ENCODE assay signal across 8 cellular contexts in the genomic region with DNA sequence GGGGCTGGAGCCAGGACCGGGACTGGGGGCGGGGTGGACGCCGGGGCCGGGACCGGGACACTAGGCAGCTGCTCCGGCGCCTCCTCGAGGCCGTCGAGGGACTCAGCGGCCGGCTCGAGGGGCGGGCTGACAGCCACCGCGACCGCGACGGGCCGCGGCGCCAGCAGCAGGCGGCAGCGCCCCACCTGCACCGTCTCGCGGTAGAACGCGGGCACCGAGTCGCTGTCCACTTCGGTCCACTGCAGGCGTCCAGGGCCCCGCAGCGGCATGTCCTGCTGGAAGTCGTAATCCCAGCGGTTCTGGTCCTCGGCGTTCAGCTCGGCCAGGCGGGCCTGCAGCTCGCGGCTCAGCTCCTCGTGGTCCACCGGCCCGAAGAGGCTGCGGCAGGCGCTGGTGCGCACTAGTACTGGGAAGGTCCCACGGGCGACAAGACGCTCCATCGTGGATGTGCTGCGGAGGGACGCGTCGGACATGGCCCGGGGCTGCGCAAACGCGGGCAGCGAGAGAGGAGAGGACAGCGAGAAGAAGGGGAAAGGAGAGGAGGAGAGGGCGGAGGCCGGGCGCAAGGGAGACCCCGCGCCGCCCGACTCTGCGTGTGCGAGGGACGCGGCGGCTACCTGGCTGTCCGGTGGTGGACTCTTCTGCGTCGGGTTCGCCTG. TPM values are rescaled to one million over a fixed set of nuclear protein-coding genes. Genes with fewer than 3 reads are reported as not detected.
A peak's percentile ranks its signal among the peaks of the same experiment; 100 is the strongest.
DNase-seq lines count a peak whose midpoint lies in the region; ATAC-seq and TF ChIP-seq lines count a peak whose summit lies in the region.

No MANE protein-coding gene starts in this region.

- H3K4me1 ChIP-seq in CD8-positive, alpha-beta memory T cell (ENCODE audit: insufficient read depth, low read length), result peaks cover 13% of the 10 kb centered on the region
- H3K4me1 ChIP-seq in SJSA1 (replicated peaks), result peaks cover 39% of the 10 kb centered on the region

- peak overlapping the region; percentile 82 to 95 (median 89) for H3K4me3 Mint-ChIP-seq in CD8-positive, alpha-beta memory T cell

- TF ChIP-seq CTCF in HFF-Myc (IDR thresholded peaks at IDR 0.05; ENCODE audit: low read depth, low read length, missing control alignments), result no peak
- peak in 50 of 56 donors; percentile 14 to 70 (median 40) for TF ChIP-seq CTCF in dorsolateral prefrontal cortex (IDR thresholded peaks at IDR 0.05 in 54 of 56, conservative IDR thresholded peaks at IDR 0.05 in 2 of 56; ENCODE audit: low read depth in 1 of 56, partially characterized antibody in 56 of 56)
- no peak for TF ChIP-seq CTCF in lower leg skin (IDR thresholded peaks at IDR 0.05)

- CTCF ChIA-PET in CD8-positive, alpha-beta memory T cell (lab: Charles Lee), result interaction anchor here (1.0 to 14.2 kb wide), 2 partner anchors 352 to 580 kb away, joined by 3 to 345 read pairs; no protein-coding TSS in a partner anchor

- peak overlapping the region; percentile 69 for H3K4me3 ChIP-seq in CD8-positive, alpha-beta memory T cell (ENCODE audit: low read length)
- H3K4me3 ChIP-seq in HFF-Myc (replicated peaks; ENCODE audit: low read depth, low read length) (peak overlapping the region; percentile 39), SJSA1 (peak overlapping the region; percentile 69), dorsolateral prefrontal cortex (peak overlapping the region; percentile 53 to 81 (median 71)), lower leg skin (ENCODE audit: low read depth, poor library complexity, severe bottlenecking) (peak overlapping the region; percentile 59)

- DNase-seq in CD8-positive, alpha-beta memory T cell, result peak in 1 of 5 donors; percentile 25
- no peak for DNase-seq in HFF-Myc (ENCODE audit: extremely low read depth, low read depth)
- peak; percentile 73 to 81 for DNase-seq in SJSA1 (ENCODE audit: low read depth in 1 of 2, low spot score in 2 of 2)
- DNase-seq in dorsolateral prefrontal cortex, result peak in 6 of 10 donors; percentile 36 to 80 (median 71)
- DNase-seq in lower leg skin (ENCODE audit: low spot score in 2 of 2), result no peak
- peak; percentile 62 for DNase-seq in superior temporal gyrus (ENCODE audit: extremely low spot score)

- no peaks in the 10 kb centered on the region for H3K36me3 ChIP-seq in CD8-positive, alpha-beta memory T cell (ENCODE audit: insufficient read depth, low read length)
- no peaks in the 10 kb centered on the region; the same call in 1 of the 2 replicates for H3K36me3 ChIP-seq in SJSA1

- peak in 1 of 2 donors; percentile 14 for TF ChIP-seq POLR2A in lower leg skin (IDR thresholded peaks at IDR 0.05)

- ATAC-seq in GM21360 (IDR thresholded peaks at IDR 0.05; ENCODE audit: unreplicated experiment) (no peak), HG02623 (IDR thresholded peaks at IDR 0.05; ENCODE audit: unreplicated experiment) (no peak)

- POLR2A ChIA-PET in CD8-positive, alpha-beta memory T cell (lab: Charles Lee), result interaction anchor here (0.8 kb wide), 1 partner anchor 17 kb away, joined by 5 read pairs; a partner anchor contains a TSS

- H3K27me3 ChIP-seq in CD8-positive, alpha-beta memory T cell (ENCODE audit: insufficient read depth, low read length, poor library complexity, severe bottlenecking), result no peaks in the 10 kb centered on the region
- H3K27me3 ChIP-seq in SJSA1 (replicated peaks) (peaks cover 13% of the 10 kb centered on the region), dorsolateral prefrontal cortex (peaks cover 0 to 10% (median 0%) of the 10 kb centered on the region in 45 donors)

- no peaks in the 10 kb centered on the region for H3K9me3 ChIP-seq in CD8-positive, alpha-beta memory T cell (ENCODE audit: low read length)
- H3K9me3 ChIP-seq in SJSA1 (replicated peaks), result peaks cover 4% of the 10 kb centered on the region

- H3K27ac ChIP-seq in CD8-positive, alpha-beta memory T cell (ENCODE audit: low read depth, low read length), result peak overlapping the region; percentile 24
- H3K27ac ChIP-seq in SJSA1 (no peak overlapping the region), dorsolateral prefrontal cortex (peak overlapping the region; percentile 13 to 94 (median 87))

- 1% methylated on average over 59 to 67 of the region's 80 CpGs for WGBS in lower leg skin, 2 donors

- no peaks in the 10 kb centered on the region for H3K27me3 Mint-ChIP-seq in CD8-positive, alpha-beta memory T cell

- peaks cover 9 to 27% (median 26%) of the 10 kb centered on the region in 3 donors for H3K4me1 Mint-ChIP-seq in CD8-positive, alpha-beta memory T cell

- H3K36me3 Mint-ChIP-seq in CD8-positive, alpha-beta memory T cell, result peaks cover 0 to 1% (median 0%) of the 10 kb centered on the region in 3 donors

- intact Hi-C loops in dorsolateral prefrontal cortex (cut with DNase I) (loop anchor here (1.0 to 10.0 kb wide), 8 partner anchors 16 to 578 kb away; no protein-coding TSS in a partner anchor), lower leg skin (cut with DNase I; ENCODE audit: low total_unique reads) (no loop called here)

- H3K27ac Mint-ChIP-seq in CD8-positive, alpha-beta memory T cell, result peak overlapping the region in 6 of 8 donors; percentile 61 to 91 (median 74)

- H3K9me3 Mint-ChIP-seq in CD8-positive, alpha-beta memory T cell, result no peaks in the 10 kb centered on the region

RNA-seq across cellular contexts. Expression of a gene that starts 0.4 kb away (rescaled TPM):
- total RNA-seq in CD8-positive, alpha-beta memory T cell, result 1 to 10 TPM; 1.0 to 1.1 TPM
- 0.49 TPM for polyA plus RNA-seq in CD8-positive, alpha-beta memory T cell
- 15.0 and 23.4 TPM in 2 replicates for total RNA-seq in SJSA1 (2014; rRNA removed; shearing (Covaris generic))
- total RNA-seq in dorsolateral prefrontal cortex (100 to 1,000 TPM in 8 of 120 experiments, 10 to 100 TPM in 112; 11.0 to 191 (median 44.8) TPM), lower leg skin (10 to 100 TPM; 27.1 to 52.7 (median 31.4) TPM)

RNA-seq across cellular contexts. Expression of a gene that starts 44.1 kb away (rescaled TPM):
- 1 to 10 TPM; 2.1 to 2.9 TPM for total RNA-seq in CD8-positive, alpha-beta memory T cell
- polyA plus RNA-seq in CD8-positive, alpha-beta memory T cell, result 1.3 TPM
- total RNA-seq in SJSA1 (2014; rRNA removed; shearing (Covaris generic)), result 28.0 and 34.6 TPM in 2 replicates
- total RNA-seq in dorsolateral prefrontal cortex (1 to 10 TPM in 104 of 120 experiments, under 1 TPM in 13, not detected in 3; 0.52 to 7.6 (median 2.4) TPM), lower leg skin (10 to 100 TPM in 1 of 4 donors, 1 to 10 TPM in 3; 5.1 to 16.0 (median 7.4) TPM)

Comparison
In these comparisons a context has a peak if more than half of its experiments do, and no peak if none do; other contexts are left out.
1. DNase-seq: peak in SJSA1 (2 of 2), dorsolateral prefrontal cortex (6 of 10) and superior temporal gyrus (single experiment); none in HFF-Myc (single experiment) and lower leg skin (0 of 2).
2. CTCF ChIP-seq: peak in dorsolateral prefrontal cortex (50 of 56); none in HFF-Myc (single experiment) and lower leg skin (0 of 3).
3. Peak in every context shown above with its lines, with median percentiles within 50 percentile points of each other: H3K4me3 ChIP-seq.